ENCODE assay signal across 8 cellular contexts in genomic region chr16:8655184-8655717, GRCh38. TPM values are rescaled to one million over a fixed set of nuclear protein-coding genes. Genes with fewer than 3 reads are reported as not detected.
A peak's percentile ranks its signal among the peaks of the same experiment; 100 is the strongest.
DNase-seq lines count a peak whose midpoint lies in the region; ATAC-seq and TF ChIP-seq lines count a peak whose summit lies in the region.

No MANE protein-coding gene starts in this region.

- H3K9me3 Mint-ChIP-seq in Calu3 (ENCODE audit: low read depth, unreplicated experiment) = no peaks in the 10 kb centered on the region

- CTCF ChIA-PET in Calu3 (lab: Charles Lee) = no interaction called here

- H3K27me3 Mint-ChIP-seq in Calu3 (ENCODE audit: unreplicated experiment) = peaks cover 9% of the 10 kb centered on the region

- no peaks in the 10 kb centered on the region for H3K4me1 Mint-ChIP-seq in Calu3 (ENCODE audit: low read depth, unreplicated experiment)

- H3K4me3 Mint-ChIP-seq in Calu3 (ENCODE audit: low read depth, unreplicated experiment) = no peak overlapping the region

- peaks cover 5% of the 10 kb centered on the region for H3K36me3 Mint-ChIP-seq in Calu3 (ENCODE audit: insufficient read depth, unreplicated experiment)

- BruUV-seq in Calu3 (replicated peaks; lab: Mats Ljungman, UMichigan) = no TSS peak

- no peak overlapping the region for H3K27ac Mint-ChIP-seq in Calu3 (ENCODE audit: unreplicated experiment)

- ATAC-seq in GM18909 (IDR thresholded peaks at IDR 0.05; ENCODE audit: poor library complexity, unreplicated experiment) (peak; percentile 69), HG03520 (IDR thresholded peaks at IDR 0.05; ENCODE audit: unreplicated experiment) (peak; percentile 69), GM21367 (IDR thresholded peaks at IDR 0.05; ENCODE audit: unreplicated experiment) (no peak)

- intact Hi-C loops in Calu3 (cut with micrococcal nuclease; ENCODE audit: unreplicated experiment) = loop anchor here (1.0 kb wide), 2 partner anchors 84 to 88 kb away; no protein-coding TSS in a partner anchor

- DNase-seq in Calu3 (peak; percentile 62), UCSD-AML1 (lab: John Stamatoyannopoulos, UW; ENCODE audit: unreplicated experiment) (peak; percentile 27), glomerular visceral epithelial cell (ENCODE audit: extremely low spot score) (peak; percentile 18), globus pallidus (ENCODE audit: low spot score) (no peak), pons (ENCODE audit: low spot score) (no peak)

- peak; percentile 62 for TF ChIP-seq CTCF in Calu3 (IDR thresholded peaks at IDR 0.05; ENCODE audit: unreplicated experiment)

RNA-seq across cellular contexts. Expression of gene ABAT, which starts 19.2 kb away (rescaled TPM):
- total RNA-seq in Calu3 (2022) = 12.6 and 14.2 TPM in 2 replicates

RNA-seq across cellular contexts. Expression of gene METTL22, which starts 33.8 kb away (rescaled TPM):
- total RNA-seq in Calu3 (2022) = 71.1 and 71.7 TPM in 2 replicates

Comparison
In these comparisons a context has a peak if more than half of its experiments do, and no peak if none do; other contexts are left out.
1. DNase-seq: peak in Calu3 (single experiment), UCSD-AML1 (single experiment) and glomerular visceral epithelial cell (single experiment); none in globus pallidus (single experiment) and pons (single experiment).